In the genomic region with DNA sequence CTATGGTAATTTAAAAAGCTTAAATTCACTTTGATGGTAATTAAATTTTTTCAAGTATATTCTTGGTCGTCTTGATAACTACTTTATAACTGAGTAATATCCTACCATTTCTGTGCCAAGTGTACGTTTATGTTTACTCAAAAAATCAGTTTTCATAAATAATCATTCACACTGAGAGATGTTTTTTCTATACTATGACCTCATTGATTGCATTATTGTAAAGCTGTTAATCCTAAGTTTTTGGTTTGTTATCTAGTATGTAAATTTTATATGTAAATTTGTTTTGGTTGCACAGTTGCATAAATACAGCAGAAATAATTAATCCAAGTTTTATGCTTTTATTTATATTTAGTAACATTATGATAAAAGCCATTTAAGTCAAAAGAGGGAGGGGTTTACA, we compare ENCODE assay signal across 22 cellular contexts.
"Had no signal": no experiment of that assay in that cellular context is flagged by ENCODE, and none has a peak within 500 bp of the region (broad histone marks: within the 10 kb centered on the region; RNA-seq: fewer than 3 reads in every experiment).

No MANE protein-coding gene starts in this region.

- H3K4me3 ChIP-seq: colonic mucosa, esophagus muscularis mucosa, gastroesophageal sphincter, heart left ventricle, hepatocyte, left lung, lower lobe of right lung had no signal

- DNase-seq: colonic mucosa; cortex of kidney; effector CD8-positive, alpha-beta T cell; effector memory CD8-positive, alpha-beta T cell; endodermal cell; foreskin keratinocyte; heart left ventricle; hypothalamus; immature natural killer cell; islet precursor cell; left cardiac atrium; left lung; left ventricle myocardium superior; lower lobe of right lung; mesenchymal stem cell; midbrain had no signal

- H3K9me3 ChIP-seq: colonic mucosa, esophagus muscularis mucosa, gastroesophageal sphincter, heart left ventricle, left lung, lower lobe of right lung had no signal

- H3K27ac Mint-ChIP-seq: dendritic cell treated with granulocyte-macrophage colony-stimulating factor and Interleukin-4, amounts not matched to agents 40 ng/mL and 50 ng/mL, for 4 days; effector memory CD8-positive, alpha-beta T cell; endodermal cell; immature natural killer cell had no signal

- FAIRE-seq: endothelial cell of umbilical vein, frontal cortex had no signal

- H2AFZ ChIP-seq: hepatocyte had no signal

- H3K79me2 ChIP-seq: hepatocyte had no signal

- H3K4me1 ChIP-seq: colonic mucosa, foreskin keratinocyte, gastroesophageal sphincter, left lung, lower lobe of right lung had no signal

- H3K27ac ChIP-seq: colonic mucosa, esophagus muscularis mucosa, foreskin keratinocyte, gastroesophageal sphincter, heart left ventricle, hepatocyte, left lung, lower lobe of right lung had no signal

- H3K27me3 Mint-ChIP-seq: dendritic cell treated with granulocyte-macrophage colony-stimulating factor and Interleukin-4, amounts not matched to agents 40 ng/mL and 50 ng/mL, for 4 days; effector memory CD8-positive, alpha-beta T cell had no signal

- H3K4me2 ChIP-seq: hepatocyte had no signal

- ATAC-seq: effector memory CD8-positive, alpha-beta T cell; foreskin keratinocyte; gastroesophageal sphincter; heart left ventricle; left cardiac atrium; left lung; left ventricle myocardium superior; lower lobe of right lung had no signal

- H3K9me3 Mint-ChIP-seq: dendritic cell treated with granulocyte-macrophage colony-stimulating factor and Interleukin-4, amounts not matched to agents 40 ng/mL and 50 ng/mL, for 4 days; endodermal cell had no signal

- H3K36me3 ChIP-seq: colonic mucosa, esophagus muscularis mucosa, gastroesophageal sphincter, heart left ventricle, left lung, lower lobe of right lung had no signal

- H3K4me1 Mint-ChIP-seq: immature natural killer cell had no signal

- H3K4me3 Mint-ChIP-seq: dendritic cell treated with granulocyte-macrophage colony-stimulating factor and Interleukin-4, amounts not matched to agents 40 ng/mL and 50 ng/mL, for 4 days; effector memory CD8-positive, alpha-beta T cell; endodermal cell; immature natural killer cell had no signal

- H3K27me3 ChIP-seq: colonic mucosa, esophagus muscularis mucosa, foreskin keratinocyte, gastroesophageal sphincter, heart left ventricle, hepatocyte, left lung had no signal
